In genomic region chr6:170522565-170523183, GRCh38 we compare ENCODE assay signal across 11 cellular contexts. TPM values are rescaled to one million over a fixed set of nuclear protein-coding genes. Genes with fewer than 3 reads are reported as not detected.
DNase-seq lines count a peak whose midpoint lies in the region; ATAC-seq and TF ChIP-seq lines count a peak whose summit lies in the region.
"Had no signal": no experiment of that assay in that cellular context is flagged by ENCODE, and none has a peak within 500 bp of the region (broad histone marks: within the 10 kb centered on the region; RNA-seq: fewer than 3 reads in every experiment).

No MANE protein-coding gene starts in this region.

- no peaks in the 10 kb centered on the region for H3K4me1 Mint-ChIP-seq in activated CD4-positive, alpha-beta T cell treated with anti-CD3 and anti-CD28 coated beads for 36 hours
- H3K4me1 Mint-ChIP-seq: IgD-negative memory B cell had no signal

- no peak overlapping the region for H3K4me3 ChIP-seq in tibial artery

- no peak overlapping the region for H3K27ac ChIP-seq in tibial artery

- H3K27me3 ChIP-seq in tibial artery: no peaks in the 10 kb centered on the region

- no peak overlapping the region for H3K4me3 Mint-ChIP-seq in activated CD4-positive, alpha-beta T cell treated with anti-CD3 and anti-CD28 coated beads for 36 hours
- H3K4me3 Mint-ChIP-seq: activated naive CD8-positive, alpha-beta T cell; IgD-negative memory B cell had no signal

- no peak overlapping the region for H3K27ac Mint-ChIP-seq in activated CD4-positive, alpha-beta T cell treated with anti-CD3 and anti-CD28 coated beads for 36 hours
- H3K27ac Mint-ChIP-seq: activated naive CD8-positive, alpha-beta T cell; IgD-negative memory B cell had no signal

- DNase-seq in activated CD4-positive, alpha-beta T cell treated with anti-CD3 and anti-CD28 coated beads for 36 hours: peak; percentile 27
- no peak for DNase-seq in activated CD4-positive, alpha-beta T cell treated with anti-CD3 and anti-CD28 coated beads for 4 hours
- DNase-seq in NCI-H526 treated with DMSO at 0.1 percent for 48 hours (lab: John Stamatoyannopoulos, UW) (peak; percentile 14), tibial artery (no peak)
- peak; percentile 34 for DNase-seq in stimulated activated CD8-positive, alpha-beta memory T cell treated with anti-CD3 and anti-CD28 coated beads, Interleukin-4, amount 100 ng/mL, for 48 hours
- DNase-seq: nucleus accumbens had no signal

- H3K9me3 ChIP-seq in tibial artery: peaks cover 0 to 3% (median 0%) of the 10 kb centered on the region in 3 donors

- H3K27me3 Mint-ChIP-seq in activated CD4-positive, alpha-beta T cell treated with anti-CD3 and anti-CD28 coated beads for 36 hours: peaks cover 20% of the 10 kb centered on the region

- H3K4me1 ChIP-seq in tibial artery: no peaks in the 10 kb centered on the region

- no peaks in the 10 kb centered on the region for H3K36me3 ChIP-seq in tibial artery

- intact Hi-C loops in activated CD4-positive, alpha-beta T cell treated with anti-CD3 and anti-CD28 coated beads for 36 hours (cut with DNase I, micrococcal nuclease): no loop called here
- intact Hi-C loops in tibial artery (cut with DNase I; ENCODE audit: low total_unique reads): no loop called here

- ATAC-seq in activated CD4-positive, alpha-beta T cell treated with anti-CD3 and anti-CD28 coated beads for 36 hours: peak; percentile 61
- ATAC-seq in esophagus mucosa: peak; percentile 64
- no peak for ATAC-seq in GM18873 (IDR thresholded peaks at IDR 0.05; ENCODE audit: low FRiP score, unreplicated experiment)
- ATAC-seq in HG02970 (IDR thresholded peaks at IDR 0.05; ENCODE audit: low FRiP score, unreplicated experiment): no peak

- TF ChIP-seq CTCF in tibial artery (IDR thresholded peaks at IDR 0.05): no peak

- H3K9me3 Mint-ChIP-seq in activated CD4-positive, alpha-beta T cell treated with anti-CD3 and anti-CD28 coated beads for 36 hours (ENCODE audit: low read depth): no peaks in the 10 kb centered on the region
- H3K9me3 Mint-ChIP-seq: IgD-negative memory B cell had no signal

- CTCF ChIA-PET in activated CD4-positive, alpha-beta T cell treated with anti-CD3 and anti-CD28 coated beads for 36 hours (lab: Charles Lee): interaction anchor here (1.6 kb wide), 1 partner anchor 515 kb away, joined by 3 read pairs; no protein-coding TSS in a partner anchor

- no peaks in the 10 kb centered on the region for H3K36me3 Mint-ChIP-seq in activated CD4-positive, alpha-beta T cell treated with anti-CD3 and anti-CD28 coated beads for 36 hours (ENCODE audit: low read depth)
- H3K36me3 Mint-ChIP-seq: activated naive CD8-positive, alpha-beta T cell; IgD-negative memory B cell had no signal

- POLR2A ChIA-PET in activated CD4-positive, alpha-beta T cell treated with anti-CD3 and anti-CD28 coated beads for 36 hours (lab: Charles Lee): no interaction called here

RNA-seq across cellular contexts. Expression of gene PSMB1, which starts 30.4 kb away (rescaled TPM):
- 100 to 1,000 TPM; 129 to 245 TPM for total RNA-seq in activated CD4-positive, alpha-beta T cell treated with anti-CD3 and anti-CD28 coated beads for 36 hours
- total RNA-seq in esophagus mucosa: 117 TPM

RNA-seq across cellular contexts. Expression of gene TBP, which starts 31.5 kb away (rescaled TPM):
- 10 to 100 TPM; 23.9 to 27.4 TPM for total RNA-seq in activated CD4-positive, alpha-beta T cell treated with anti-CD3 and anti-CD28 coated beads for 36 hours
- total RNA-seq in esophagus mucosa: 8.0 TPM

Comparison
In these comparisons a context has a peak if more than half of its experiments do, and no peak if none do; other contexts are left out.
1. DNase-seq: peak in activated CD4-positive, alpha-beta T cell treated with anti-CD3 and anti-CD28 coated beads for 36 hours (single experiment), NCI-H526 treated with DMSO at 0.1 percent for 48 hours (single experiment) and stimulated activated CD8-positive, alpha-beta memory T cell treated with anti-CD3 and anti-CD28 coated beads, Interleukin-4, amount 100 ng/mL, for 48 hours (single experiment); none in activated CD4-positive, alpha-beta T cell treated with anti-CD3 and anti-CD28 coated beads for 4 hours (0 of 2) and tibial artery (0 of 2).
2. ATAC-seq: peak in activated CD4-positive, alpha-beta T cell treated with anti-CD3 and anti-CD28 coated beads for 36 hours (single experiment) and esophagus mucosa (single experiment); none in GM18873 (single experiment) and HG02970 (single experiment).